1 cellular context compared by ENCODE assay signal in genomic region chr16:48561960-48562393, GRCh38.
TF ChIP-seq lines count a peak whose summit lies in the region.

No MANE protein-coding gene starts in this region.

TF ChIP-seq in HepG2, 621 proteins besides CTCF, POLR2A, EP300 and RAD21 (continued from another document and continues in another):
- TF ChIP-seq ZSCAN29 (CRISPR knock-in tag; conservative IDR thresholded peaks at IDR 0.05) = no peak
- no peak for TF ChIP-seq ZNF674 (CRISPR knock-in tag; IDR thresholded peaks at IDR 0.05; ENCODE audit: low read depth)
- TF ChIP-seq MED8 (CRISPR knock-in tag; IDR thresholded peaks at IDR 0.05; ENCODE audit: insufficient replicate concordance) = no peak
- TF ChIP-seq ZNF460 (CRISPR knock-in tag; IDR thresholded peaks at IDR 0.05; ENCODE audit: borderline replicate concordance) = no peak
- no peak for TF ChIP-seq THAP11 (CRISPR knock-in tag; IDR thresholded peaks at IDR 0.05)
- no peak for TF ChIP-seq ZNF770 (CRISPR knock-in tag; IDR thresholded peaks at IDR 0.05)
- no peak for TF ChIP-seq GTF2F1 (IDR thresholded peaks at IDR 0.05; ENCODE audit: low read length)
- TF ChIP-seq ZNF773 (CRISPR knock-in tag; IDR thresholded peaks at IDR 0.05; ENCODE audit: borderline replicate concordance) = no peak
- 0 out of 2 replicates have a peak, but pooled peaks have one; percentile 26 for TF ChIP-seq KDM1A (CRISPR knock-in tag; IDR thresholded peaks at IDR 0.05)
- TF ChIP-seq, protein P1, sequence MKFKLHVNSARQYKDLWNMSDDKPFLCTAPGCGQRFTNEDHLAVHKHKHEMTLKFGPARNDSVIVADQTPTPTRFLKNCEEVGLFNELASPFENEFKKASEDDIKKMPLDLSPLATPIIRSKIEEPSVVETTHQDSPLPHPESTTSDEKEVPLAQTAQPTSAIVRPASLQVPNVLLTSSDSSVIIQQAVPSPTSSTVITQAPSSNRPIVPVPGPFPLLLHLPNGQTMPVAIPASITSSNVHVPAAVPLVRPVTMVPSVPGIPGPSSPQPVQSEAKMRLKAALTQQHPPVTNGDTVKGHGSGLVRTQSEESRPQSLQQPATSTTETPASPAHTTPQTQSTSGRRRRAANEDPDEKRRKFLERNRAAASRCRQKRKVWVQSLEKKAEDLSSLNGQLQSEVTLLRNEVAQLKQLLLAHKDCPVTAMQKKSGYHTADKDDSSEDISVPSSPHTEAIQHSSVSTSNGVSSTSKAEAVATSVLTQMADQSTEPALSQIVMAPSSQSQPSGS (CRISPR knock-in tag; IDR thresholded peaks at IDR 0.05) = no peak
- TF ChIP-seq ZNF609 (CRISPR knock-in tag; IDR thresholded peaks at IDR 0.05; ENCODE audit: borderline replicate concordance) = peak; percentile 85
- no peak for TF ChIP-seq ZNF740 (CRISPR knock-in tag; IDR thresholded peaks at IDR 0.05)
- TF ChIP-seq, protein P2, sequence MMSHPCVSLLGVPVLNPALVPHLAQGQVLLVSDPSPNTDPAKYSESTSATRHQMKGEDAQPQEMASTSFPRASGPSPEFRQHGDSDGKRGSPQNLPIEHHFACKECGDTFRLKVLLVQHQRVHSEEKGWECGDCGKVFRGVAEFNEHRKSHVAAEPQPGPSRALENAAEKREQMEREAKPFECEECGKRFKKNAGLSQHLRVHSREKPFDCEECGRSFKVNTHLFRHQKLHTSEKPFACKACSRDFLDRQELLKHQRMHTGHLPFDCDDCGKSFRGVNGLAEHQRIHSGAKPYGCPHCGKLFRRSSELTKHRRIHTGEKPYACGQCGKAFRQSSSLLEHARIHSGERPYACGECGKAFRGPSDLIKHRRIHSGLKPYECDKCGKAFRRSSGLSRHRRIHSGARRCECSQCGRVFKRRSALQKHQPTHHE (CRISPR knock-in tag; IDR thresholded peaks at IDR 0.05; ENCODE audit: borderline replicate concordance) = no peak
- no peak for TF ChIP-seq ZFYVE20 (CRISPR knock-in tag; IDR thresholded peaks at IDR 0.05; ENCODE audit: borderline replicate concordance, low read depth)
- TF ChIP-seq SCMH1 (CRISPR knock-in tag; IDR thresholded peaks at IDR 0.05; ENCODE audit: borderline replicate concordance) = no peak
- no peak for TF ChIP-seq FOSL1 (CRISPR knock-in tag; IDR thresholded peaks at IDR 0.05; ENCODE audit: borderline replicate concordance)
- TF ChIP-seq SUZ12 (IDR thresholded peaks at IDR 0.05; ENCODE audit: low read depth, low read length) = no peak
- TF ChIP-seq ZNF367 (CRISPR knock-in tag; IDR thresholded peaks at IDR 0.05; ENCODE audit: borderline replicate concordance) = no peak
- TF ChIP-seq GLI4 (CRISPR knock-in tag; IDR thresholded peaks at IDR 0.05; ENCODE audit: borderline replicate concordance) = no peak
- no peak for TF ChIP-seq ATF7-NPFF (CRISPR knock-in tag; IDR thresholded peaks at IDR 0.05; ENCODE audit: low read depth)
- no peak for TF ChIP-seq ZMAT3 (CRISPR knock-in tag; conservative IDR thresholded peaks at IDR 0.05)
- 0 out of 2 replicates have a peak, but pooled peaks have one; percentile 17 for TF ChIP-seq HMG20B (CRISPR knock-in tag; conservative IDR thresholded peaks at IDR 0.05)
- peak; percentile 25; the same call in 1 of the 2 replicates for TF ChIP-seq HOXA3 (CRISPR knock-in tag; IDR thresholded peaks at IDR 0.05)
- TF ChIP-seq THYN1 (CRISPR knock-in tag; IDR thresholded peaks at IDR 0.05; ENCODE audit: borderline replicate concordance, low read depth) = no peak
- TF ChIP-seq ZBTB42 (CRISPR knock-in tag; IDR thresholded peaks at IDR 0.05) = no peak
- TF ChIP-seq PAF1 (CRISPR knock-in tag; IDR thresholded peaks at IDR 0.05) = no peak
- no peak for TF ChIP-seq ZKSCAN5 (CRISPR knock-in tag; IDR thresholded peaks at IDR 0.05)
- TF ChIP-seq, protein P3, sequence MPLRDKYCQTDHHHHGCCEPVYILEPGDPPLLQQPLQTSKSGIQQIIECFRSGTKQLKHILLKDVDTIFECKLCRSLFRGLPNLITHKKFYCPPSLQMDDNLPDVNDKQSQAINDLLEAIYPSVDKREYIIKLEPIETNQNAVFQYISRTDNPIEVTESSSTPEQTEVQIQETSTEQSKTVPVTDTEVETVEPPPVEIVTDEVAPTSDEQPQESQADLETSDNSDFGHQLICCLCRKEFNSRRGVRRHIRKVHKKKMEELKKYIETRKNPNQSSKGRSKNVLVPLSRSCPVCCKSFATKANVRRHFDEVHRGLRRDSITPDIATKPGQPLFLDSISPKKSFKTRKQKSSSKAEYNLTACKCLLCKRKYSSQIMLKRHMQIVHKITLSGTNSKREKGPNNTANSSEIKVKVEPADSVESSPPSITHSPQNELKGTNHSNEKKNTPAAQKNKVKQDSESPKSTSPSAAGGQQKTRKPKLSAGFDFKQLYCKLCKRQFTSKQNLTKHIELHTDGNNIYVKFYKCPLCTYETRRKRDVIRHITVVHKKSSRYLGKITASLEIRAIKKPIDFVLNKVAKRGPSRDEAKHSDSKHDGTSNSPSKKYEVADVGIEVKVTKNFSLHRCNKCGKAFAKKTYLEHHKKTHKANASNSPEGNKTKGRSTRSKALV (CRISPR knock-in tag; IDR thresholded peaks at IDR 0.05) = peak; percentile 40; the same call in 1 of the 2 replicates
- TF ChIP-seq ZNF383 (CRISPR knock-in tag; IDR thresholded peaks at IDR 0.05; ENCODE audit: borderline replicate concordance) = no peak
- no peak for TF ChIP-seq TOPORS (CRISPR knock-in tag; IDR thresholded peaks at IDR 0.05)
- no peak for TF ChIP-seq ZNF382 (CRISPR knock-in tag; IDR thresholded peaks at IDR 0.05; ENCODE audit: borderline replicate concordance)
- no peak for TF ChIP-seq TBL1XR1 (IDR thresholded peaks at IDR 0.05; ENCODE audit: borderline replicate concordance, low read length, partially characterized antibody)
- no peak for TF ChIP-seq HBP1 (CRISPR knock-in tag; IDR thresholded peaks at IDR 0.05; ENCODE audit: low read depth)
- TF ChIP-seq NFYC (CRISPR knock-in tag; IDR thresholded peaks at IDR 0.05) = no peak
- TF ChIP-seq JUN (CRISPR knock-in tag; IDR thresholded peaks at IDR 0.05) = no peak
- TF ChIP-seq GRHL1 (CRISPR knock-in tag; conservative IDR thresholded peaks at IDR 0.05) = no peak
- TF ChIP-seq MAZ (IDR thresholded peaks at IDR 0.05; ENCODE audit: borderline replicate concordance, low read depth, low read length) = no peak
- TF ChIP-seq MAZ (CRISPR knock-in tag; IDR thresholded peaks at IDR 0.05; ENCODE audit: low read depth) = no peak
- TF ChIP-seq TBX2 (CRISPR knock-in tag; IDR thresholded peaks at IDR 0.05; ENCODE audit: borderline replicate concordance) = peak; percentile 94
- TF ChIP-seq TAF1 (CRISPR knock-in tag; IDR thresholded peaks at IDR 0.05) = no peak
- TF ChIP-seq PRDM10 (CRISPR knock-in tag; IDR thresholded peaks at IDR 0.05; ENCODE audit: low read depth) = no peak
- TF ChIP-seq AHR (CRISPR knock-in tag; IDR thresholded peaks at IDR 0.05) = no peak
- no peak for TF ChIP-seq REXO4 (CRISPR knock-in tag; IDR thresholded peaks at IDR 0.05; ENCODE audit: borderline replicate concordance)
- no peak for TF ChIP-seq SRY (CRISPR knock-in tag; IDR thresholded peaks at IDR 0.05)
- no peak for TF ChIP-seq U2AF1 (optimal IDR thresholded peaks at IDR 0.05; ENCODE audit: low read depth, low read length)
- no peak for TF ChIP-seq TBP (CRISPR knock-in tag; IDR thresholded peaks at IDR 0.05)
- no peak for TF ChIP-seq SNAPC5 (CRISPR knock-in tag; IDR thresholded peaks at IDR 0.05; ENCODE audit: borderline replicate concordance)
